ENCODE assay signal across 31 cellular contexts in genomic region chr6:63521475-63522210, GRCh38. TPM values are rescaled to one million over a fixed set of nuclear protein-coding genes. Genes with fewer than 3 reads are reported as not detected.
A peak's percentile ranks its signal among the peaks of the same experiment; 100 is the strongest.
DNase-seq lines count a peak whose midpoint lies in the region; ATAC-seq and TF ChIP-seq lines count a peak whose summit lies in the region.
"Had no signal": no experiment of that assay in that cellular context is flagged by ENCODE, and none has a peak within 500 bp of the region (broad histone marks: within the 10 kb centered on the region; RNA-seq: fewer than 3 reads in every experiment).

No MANE protein-coding gene starts in this region.

- POLR2A ChIA-PET in HCT116 (lab: Charles Lee): interaction anchor here (0.7 to 0.9 kb wide), 2 partner anchors 11 to 52 kb away, joined by 3 read pairs; no protein-coding TSS in a partner anchor
- POLR2A ChIA-PET in PC-3 (lab: Charles Lee; ENCODE audit: unreplicated experiment): no interaction called here

- H3K27ac ChIP-seq in HCT116 (ENCODE audit: low read depth, low read length) (no peak overlapping the region), PC-3 (ENCODE audit: low read length) (peak overlapping the region; percentile 55), right lobe of liver (peak overlapping the region; percentile 65 to 95 (median 90))
- H3K27ac ChIP-seq: C4-2B, KMS-11, PC-9, SJCRH30 had no signal

- H3K36me3 ChIP-seq in HCT116 (ENCODE audit: control insufficient read depth in 1 of 2, insufficient read depth in 2 of 2, low read length in 2 of 2): no peaks in the 10 kb centered on the region
- H3K36me3 ChIP-seq in PC-3 (ENCODE audit: low read depth, low read length): no peaks in the 10 kb centered on the region
- no peaks in the 10 kb centered on the region for H3K36me3 ChIP-seq in right lobe of liver
- H3K36me3 ChIP-seq: SJCRH30 had no signal

- H3K79me2 ChIP-seq in HCT116 (ENCODE audit: insufficient read depth, low read length) (no peaks in the 10 kb centered on the region), PC-3 (ENCODE audit: low read length) (no peaks in the 10 kb centered on the region)

- no peak for TF ChIP-seq POLR2A in HCT116 (IDR thresholded peaks at IDR 0.05; ENCODE audit: borderline replicate concordance, extremely low read depth, insufficient read depth, insufficient read length)
- TF ChIP-seq POLR2A in right lobe of liver (IDR thresholded peaks at IDR 0.05): peak; percentile 13

- H3K9ac ChIP-seq in HCT116 (ENCODE audit: low read length) (0 out of 2 replicates have a peak overlapping the region, but pooled peaks have one; percentile 0), PC-3 (ENCODE audit: low read length) (no peak overlapping the region)
- H3K9ac ChIP-seq: KMS-11 had no signal

- no peaks in the 10 kb centered on the region for H3K9me3 Mint-ChIP-seq in mesothelial cell of epicardium
- H3K9me3 Mint-ChIP-seq: CD8-positive, alpha-beta T cell; H9; HFFc6; IgD-negative memory B cell had no signal

- TF ChIP-seq RAD21 in HCT116 (IDR thresholded peaks at IDR 0.05; ENCODE audit: low read depth): no peak

- H2AFZ ChIP-seq in HCT116 (ENCODE audit: low read depth, low read length, poor library complexity, severe bottlenecking) (peak overlapping the region; percentile 55), PC-3 (ENCODE audit: low read length) (no peak overlapping the region)
- H2AFZ ChIP-seq: GM23338, PC-9 had no signal

- H4K20me1 ChIP-seq in HCT116 (ENCODE audit: insufficient read depth) (no peaks in the 10 kb centered on the region), PC-3 (ENCODE audit: low read length) (no peaks in the 10 kb centered on the region)

- BruUV-seq in HCT116 (replicated peaks; lab: Mats Ljungman, UMichigan) (no TSS peak), PC-3 (replicated peaks; lab: Mats Ljungman, UMichigan) (no TSS peak)

- no peaks in the 10 kb centered on the region for H3K27me3 Mint-ChIP-seq in mesothelial cell of epicardium (ENCODE audit: low read depth)
- H3K27me3 Mint-ChIP-seq: B cell, IgD-negative memory B cell had no signal

- CTCF ChIA-PET in HCT116 (lab: Charles Lee): no interaction called here
- CTCF ChIA-PET in PC-3 (lab: Charles Lee): no interaction called here

- H3K4me2 ChIP-seq in HCT116 (ENCODE audit: low read length) (no peak overlapping the region), PC-3 (ENCODE audit: low read length) (peak overlapping the region; percentile 43; the same call in 1 of the 2 replicates)
- H3K4me2 ChIP-seq: GM23338, KMS-11, PC-9 had no signal

- H3K27ac Mint-ChIP-seq in mesothelial cell of epicardium: no peak overlapping the region
- H3K27ac Mint-ChIP-seq: B cell; CD8-positive, alpha-beta T cell; GM23338; H9; HFFc6; IgD-negative memory B cell had no signal

- no peaks in the 10 kb centered on the region for H3K9me3 ChIP-seq in HCT116 (ENCODE audit: control insufficient read depth in 1 of 2, insufficient read depth in 1 of 2, low read depth in 1 of 2, low read length in 2 of 2)
- H3K9me3 ChIP-seq in PC-3 (ENCODE audit: low read length): no peaks in the 10 kb centered on the region
- H3K9me3 ChIP-seq in right lobe of liver: no peaks in the 10 kb centered on the region
- H3K9me3 ChIP-seq: SJCRH30 had no signal

- intact Hi-C loops in HCT116 (cut with micrococcal nuclease) (no loop called here), PC-3 (cut with micrococcal nuclease) (no loop called here), left colon (cut with DNase I, micrococcal nuclease) (no loop called here), right lobe of liver (cut with DNase I) (no loop called here), left ventricle myocardium superior (cut with micrococcal nuclease) (no loop called here)

- no peaks in the 10 kb centered on the region for H3K36me3 Mint-ChIP-seq in mesothelial cell of epicardium
- H3K36me3 Mint-ChIP-seq: CD8-positive, alpha-beta T cell had no signal

- DNase-seq in HCT116 (ENCODE audit: low read depth, low spot score) (no peak), PC-3 (no peak), left colon (no peak), right lobe of liver (no peak), left ventricle myocardium superior (no peak), mesothelial cell of epicardium (ENCODE audit: low spot score in 2 of 2, unreplicated experiment in 2 of 2) (no peak)
- no peak for DNase-seq in activated CD8-positive, alpha-beta memory T cell treated with anti-CD3 and anti-CD28 coated beads, Interleukin-2, amount 50 U/mL, for 4 hours
- no peak for DNase-seq in stimulated activated CD4-positive, alpha-beta T cell treated with anti-CD3 and anti-CD28 coated beads, Interleukin-4, amount 100 ng/mL, for 4 hours
- DNase-seq: CD8-positive, alpha-beta T cell; DMS 273 treated with DMSO at 0.1 percent for 48 hours; DND-41; H9; HFFc6; MM.1S; NCI-H1048; NCI-H1417 treated with DMSO at 0.1 percent for 48 hours; NCI-H1694 treated with DMSO at 0.1 percent for 48 hours; NCI-H2081; NCI-H2171 treated with DMSO at 0.1 percent for 48 hours; NCI-H345; NCI-H510A treated with DMSO at 0.1 percent for 48 hours; NCI-H748 treated with DMSO at 0.1 percent for 48 hours; PC-9; SJCRH30 had no signal

- RAD21 ChIA-PET in HCT116 (lab: Charles Lee; ENCODE audit: low non-redundant PET in 1 of 2, low total read pairs in 2 of 2, uncharacterized antibody in 2 of 2, unreplicated experiment in 2 of 2): no interaction called here

- H3K9me2 ChIP-seq in HCT116 (ENCODE audit: insufficient read depth): no peaks in the 10 kb centered on the region
- H3K9me2 ChIP-seq in PC-3 (replicated peaks; ENCODE audit: low read length): no peaks in the 10 kb centered on the region

- TF ChIP-seq CTCF in HCT116 (IDR thresholded peaks at IDR 0.05 in 2 of 3, conservative IDR thresholded peaks at IDR 0.05 in 1 of 3; ENCODE audit: borderline replicate concordance in 1 of 3, insufficient read depth in 1 of 3, low read depth in 2 of 3, low read length in 2 of 3): no peak
- no peak for TF ChIP-seq CTCF in PC-3 (conservative IDR thresholded peaks at IDR 0.05; ENCODE audit: low read depth, low read length)
- TF ChIP-seq CTCF in right lobe of liver (IDR thresholded peaks at IDR 0.05): no peak
- no peak for TF ChIP-seq CTCF in mesothelial cell of epicardium (IDR thresholded peaks at IDR 0.05; ENCODE audit: unreplicated experiment)

- H3K4me3 Mint-ChIP-seq in mesothelial cell of epicardium: no peak overlapping the region
- H3K4me3 Mint-ChIP-seq: B cell; CD8-positive, alpha-beta T cell; GM23338; H9; HFFc6; IgD-negative memory B cell had no signal

- no peak for ATAC-seq in HCT116
- ATAC-seq in PC-3: no peak
- peak; percentile 60 for ATAC-seq in left colon
- peak; percentile 26 to 45 (median 34) for ATAC-seq in right lobe of liver
- ATAC-seq in left ventricle myocardium superior: no peak
- ATAC-seq: CD8-positive, alpha-beta T cell; GM23338; Right ventricle myocardium inferior; SK-N-SH treated with all-trans-retinoic acid at 6 μM for 48 hours had no signal

- H3K4me3 ChIP-seq in HCT116 (replicated peaks in 1 of 2; ENCODE audit: low read depth in 1 of 2, low read length in 2 of 2) (no peak overlapping the region), PC-3 (ENCODE audit: low read length) (no peak overlapping the region), right lobe of liver (peak overlapping the region in 1 of 3 donors; percentile 12)
- H3K4me3 ChIP-seq: GM23338, PC-9, SJCRH30 had no signal

- no peaks in the 10 kb centered on the region for H3F3A ChIP-seq in PC-3 (ENCODE audit: low read length, unreplicated experiment)

- peaks cover 13 to 41% of the 10 kb centered on the region in 2 experiments for H3K4me1 ChIP-seq in HCT116 (ENCODE audit: control insufficient read depth in 1 of 2, insufficient read depth in 2 of 2, low read length in 2 of 2)
- peaks cover 6% of the 10 kb centered on the region; the same call in 1 of the 2 replicates for H3K4me1 ChIP-seq in PC-3 (ENCODE audit: insufficient read depth, low read length)
- H3K4me1 ChIP-seq in right lobe of liver: peaks cover 0 to 54% (median 7%) of the 10 kb centered on the region in 4 donors
- H3K4me1 ChIP-seq: SJCRH30 had no signal

- no peaks in the 10 kb centered on the region for H3K4me1 Mint-ChIP-seq in mesothelial cell of epicardium
- H3K4me1 Mint-ChIP-seq: GM23338, H9 had no signal

- H3K27me3 ChIP-seq in HCT116 (ENCODE audit: insufficient read depth, low read length) (no peaks in the 10 kb centered on the region), PC-3 (ENCODE audit: low read length) (no peaks in the 10 kb centered on the region), right lobe of liver (no peaks in the 10 kb centered on the region)
- H3K27me3 ChIP-seq: SJCRH30 had no signal

TF ChIP-seq in HCT116, 20 proteins besides CTCF, POLR2A, EP300 and RAD21 (continues in another document):
- no peak for TF ChIP-seq POLR2AphosphoS5 (IDR thresholded peaks at IDR 0.05; ENCODE audit: low read depth, low read length)
- TF ChIP-seq EZH2phosphoT487 (IDR thresholded peaks at IDR 0.05; ENCODE audit: borderline replicate concordance): no peak
- no peak for TF ChIP-seq YY1 (IDR thresholded peaks at IDR 0.05; ENCODE audit: extremely low read depth, insufficient replicate concordance, low read depth, low read length)
- no peak for TF ChIP-seq CBX3 (IDR thresholded peaks at IDR 0.05; ENCODE audit: low read depth)

RNA-seq across cellular contexts. Expression of gene PTP4A1, which starts 50.6 kb away (rescaled TPM):
- total RNA-seq in HCT116 (2021; ENCODE audit: unreplicated experiment) (123 TPM), PC-3 (2014; rRNA removed) (29.9 and 45.7 TPM in 2 replicates), left colon (100 to 1,000 TPM; 155 to 190 TPM), right lobe of liver (100 to 1,000 TPM; 147 to 342 (median 225) TPM), left ventricle myocardium superior (39.1 TPM), mesothelial cell of epicardium (47.0 to 51.5 TPM (median 51.1 TPM) in 3 replicates)
- 47.5 and 61.8 TPM in 2 replicates for polyA plus RNA-seq in HCT116 (2012)

Comparison
In these comparisons a context has a peak if more than half of its experiments do, and no peak if none do; other contexts are left out.
1. ATAC-seq: peak in left colon (single experiment) and right lobe of liver (4 of 4); none in HCT116 (single experiment), PC-3 (single experiment) and left ventricle myocardium superior (single experiment).